ENCODE assay signal across 27 cellular contexts in the genomic region with DNA sequence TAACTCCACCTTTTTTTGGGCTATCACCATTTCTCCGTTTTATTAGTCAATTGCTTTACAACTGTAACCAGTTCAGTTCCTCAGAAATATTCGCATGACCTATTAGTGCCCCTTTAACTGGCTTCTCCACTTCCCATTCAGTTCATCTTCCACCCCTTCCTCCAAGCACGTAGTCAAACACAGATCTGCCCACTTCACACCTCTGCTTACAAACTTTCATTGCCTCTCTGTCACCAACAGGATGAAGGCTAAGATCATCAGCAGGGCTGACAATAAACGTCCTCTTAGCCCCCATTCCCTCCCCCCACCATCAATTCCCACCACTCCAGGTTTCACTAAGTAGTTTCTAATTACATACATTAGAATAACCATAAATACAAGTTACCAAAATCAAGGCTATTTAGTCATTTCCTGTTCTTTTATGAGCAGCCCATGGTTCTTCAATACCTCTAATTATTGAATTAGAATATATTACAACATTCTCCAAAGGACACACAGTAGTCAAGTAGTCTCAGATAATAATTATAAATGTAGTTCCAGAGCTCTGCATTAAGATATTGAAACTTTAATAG.
DNase-seq lines count a peak whose midpoint lies in the region; ATAC-seq and TF ChIP-seq lines count a peak whose summit lies in the region.
"Had no signal": no experiment of that assay in that cellular context is flagged by ENCODE, and none has a peak within 500 bp of the region (broad histone marks: within the 10 kb centered on the region; RNA-seq: fewer than 3 reads in every experiment).

No MANE protein-coding gene starts in this region.

- H3K4me1 Mint-ChIP-seq in neural crest cell, result peaks cover 12% of the 10 kb centered on the region
- H3K4me1 Mint-ChIP-seq: B cell, T-helper 17 cell had no signal

- no TSS peak for BruUV-seq in PC-3 (replicated peaks; lab: Mats Ljungman, UMichigan)

- no peak overlapping the region for H3K4me3 Mint-ChIP-seq in neural crest cell
- H3K4me3 Mint-ChIP-seq: B cell; CD8-positive, alpha-beta T cell; T-helper 17 cell had no signal

- intact Hi-C loops in PC-3 (cut with micrococcal nuclease), result no loop called here

- no peaks in the 10 kb centered on the region for H3K9me2 ChIP-seq in GM23248 (ENCODE audit: insufficient read depth)
- H3K9me2 ChIP-seq in PC-3 (replicated peaks; ENCODE audit: low read length), result no peaks in the 10 kb centered on the region
- H3K9me2 ChIP-seq: SK-N-SH had no signal

- H2AFZ ChIP-seq in GM23248 (peak overlapping the region; percentile 18; the same call in 1 of the 2 replicates), PC-3 (ENCODE audit: low read length) (no peak overlapping the region)

- H3K9ac ChIP-seq in GM23248, result no peak overlapping the region
- no peak overlapping the region for H3K9ac ChIP-seq in PC-3 (ENCODE audit: low read length)
- H3K9ac ChIP-seq: SK-N-SH had no signal

- H3K27me3 Mint-ChIP-seq in neural crest cell (ENCODE audit: low read depth), result no peaks in the 10 kb centered on the region
- H3K27me3 Mint-ChIP-seq: B cell, T-helper 17 cell had no signal

- CTCF ChIA-PET in PC-3 (lab: Charles Lee), result no interaction called here

- H3F3A ChIP-seq in GM23248 (ENCODE audit: insufficient read depth) (no peaks in the 10 kb centered on the region), PC-3 (ENCODE audit: low read length, unreplicated experiment) (no peaks in the 10 kb centered on the region)

- no peaks in the 10 kb centered on the region for H3K36me3 ChIP-seq in GM23248 (ENCODE audit: low read depth)
- H3K36me3 ChIP-seq in PC-3 (ENCODE audit: low read depth, low read length), result no peaks in the 10 kb centered on the region
- H3K36me3 ChIP-seq: Peyer's patch had no signal

- in situ Hi-C loops in GM23248 (cut with MboI), result no loop called here

- WGBS in GM23248 (ENCODE audit: low coverage in 1 of 2, low lambda C conversion rate in 2 of 2, missing lambda C conversion rate in 2 of 2), 2 experiments, result 82 to 85% methylated on average over 4 of the region's 4 CpGs

- no peaks in the 10 kb centered on the region for H4K20me1 ChIP-seq in GM23248 (ENCODE audit: insufficient read depth)
- H4K20me1 ChIP-seq in PC-3 (ENCODE audit: low read length), result no peaks in the 10 kb centered on the region

- POLR2A ChIA-PET in PC-3 (lab: Charles Lee; ENCODE audit: unreplicated experiment), result no interaction called here

- peak overlapping the region; percentile 92 for H3K27ac Mint-ChIP-seq in neural crest cell (ENCODE audit: unreplicated experiment)
- H3K27ac Mint-ChIP-seq: B cell; CD8-positive, alpha-beta T cell; T-helper 17 cell had no signal

- H3K27ac ChIP-seq in GM23248 (no peak overlapping the region), PC-3 (ENCODE audit: low read length) (no peak overlapping the region)
- H3K27ac ChIP-seq: C4-2B, Peyer's patch had no signal

- no peak for DNase-seq in GM23248
- DNase-seq in NCI-H1417 treated with DMSO at 0.1 percent for 48 hours (lab: John Stamatoyannopoulos, UW), result peak; percentile 56
- DNase-seq in NCI-H774 (lab: John Stamatoyannopoulos, UW), result peak; percentile 13
- no peak for DNase-seq in neural crest cell (ENCODE audit: low read depth, low spot score)
- DNase-seq in PC-3, result no peak
- DNase-seq in stimulated activated CD4-positive, alpha-beta T cell treated with anti-CD3 and anti-CD28 coated beads, Interleukin-4, amount 100 ng/mL, for 1 hour, result no peak
- DNase-seq in stimulated activated CD4-positive, alpha-beta T cell treated with anti-CD3 and anti-CD28 coated beads, Interleukin-1b, Interleukin-23, amount 100 ng/mL, for 48 hours, result no peak
- DNase-seq: Caco-2; CD8-positive, alpha-beta T cell; DMS 273 treated with DMSO at 0.1 percent for 48 hours; DMS79; EL; GDM1; NCI-H1048; NCI-H1694; NCI-H2029 treated with DMSO at 0.1 percent for 48 hours; NCI-H2171; NCI-H226; NCI-H510A; Peyer's patch; SHP77 treated with DMSO at 0.1 percent for 48 hours; SK-N-SH; SW 1271; T-helper 17 cell had no signal

- no peaks in the 10 kb centered on the region for H3K36me3 Mint-ChIP-seq in neural crest cell (ENCODE audit: low read depth)
- H3K36me3 Mint-ChIP-seq: CD8-positive, alpha-beta T cell had no signal

- H3K4me3 ChIP-seq in GM23248 (no peak overlapping the region), PC-3 (ENCODE audit: low read length) (no peak overlapping the region)
- H3K4me3 ChIP-seq: Peyer's patch had no signal

- no peaks in the 10 kb centered on the region for H3K27me3 ChIP-seq in GM23248 (replicated peaks; ENCODE audit: insufficient read depth)
- no peaks in the 10 kb centered on the region for H3K27me3 ChIP-seq in PC-3 (ENCODE audit: low read length)
- H3K27me3 ChIP-seq: Peyer's patch had no signal

- no peak for ATAC-seq in PC-3
- ATAC-seq: CD8-positive, alpha-beta T cell; HCT116; T-helper 17 cell had no signal

- TF ChIP-seq CTCF in neural crest cell (conservative IDR thresholded peaks at IDR 0.05) (no peak), PC-3 (conservative IDR thresholded peaks at IDR 0.05; ENCODE audit: low read depth, low read length) (no peak)

- H3K79me2 ChIP-seq in GM23248 (ENCODE audit: insufficient read depth) (no peaks in the 10 kb centered on the region), PC-3 (ENCODE audit: low read length) (no peaks in the 10 kb centered on the region)

- peaks cover 2% of the 10 kb centered on the region for H3K9me3 Mint-ChIP-seq in neural crest cell
- H3K9me3 Mint-ChIP-seq: CD8-positive, alpha-beta T cell had no signal

- H3K4me1 ChIP-seq in GM23248 (ENCODE audit: insufficient read depth) (peaks cover 10% of the 10 kb centered on the region; the same call in 1 of the 2 replicates), PC-3 (ENCODE audit: insufficient read depth, low read length) (peaks cover 5% of the 10 kb centered on the region; the same call in 1 of the 2 replicates)
- H3K4me1 ChIP-seq: Caco-2, Peyer's patch had no signal

- H3K4me2 ChIP-seq in GM23248 (ENCODE audit: unreplicated experiment) (no peak overlapping the region), PC-3 (ENCODE audit: low read length) (no peak overlapping the region)
- H3K4me2 ChIP-seq: SK-N-SH had no signal

- H3K9me3 ChIP-seq in GM23248 (ENCODE audit: low read depth) (no peaks in the 10 kb centered on the region), PC-3 (ENCODE audit: low read length) (no peaks in the 10 kb centered on the region)
- H3K9me3 ChIP-seq: Caco-2, Peyer's patch, SK-N-SH had no signal

Comparison
In these comparisons a context has a peak if more than half of its experiments do, and no peak if none do; other contexts are left out.
1. DNase-seq: peak in NCI-H1417 treated with DMSO at 0.1 percent for 48 hours (single experiment) and NCI-H774 (single experiment); none in GM23248 (single experiment), neural crest cell (single experiment), PC-3 (single experiment), stimulated activated CD4-positive, alpha-beta T cell treated with anti-CD3 and anti-CD28 coated beads, Interleukin-4, amount 100 ng/mL, for 1 hour (single experiment) and stimulated activated CD4-positive, alpha-beta T cell treated with anti-CD3 and anti-CD28 coated beads, Interleukin-1b, Interleukin-23, amount 100 ng/mL, for 48 hours (single experiment).